23 cellular contexts compared by ENCODE assay signal in the genomic region with DNA sequence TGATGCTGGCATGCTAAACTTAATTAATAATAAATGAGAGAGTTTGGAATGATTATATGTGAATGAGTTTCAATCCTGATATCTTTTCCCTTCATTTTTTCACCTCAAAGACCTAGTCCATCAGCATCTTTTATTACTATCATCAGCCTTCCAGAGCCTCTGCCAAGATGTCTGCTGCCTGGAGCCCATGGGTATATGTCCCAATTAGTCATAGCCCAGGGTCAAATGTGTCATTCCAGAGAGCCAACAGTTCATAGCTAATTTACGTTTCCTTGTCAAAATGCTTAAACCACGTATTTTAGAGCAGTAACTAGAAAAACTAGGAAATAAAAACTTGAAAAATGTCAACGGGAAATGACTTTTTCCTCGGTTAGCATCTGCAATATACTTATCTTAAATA.
"Had no signal": no experiment of that assay in that cellular context is flagged by ENCODE, and none has a peak within 500 bp of the region (broad histone marks: within the 10 kb centered on the region; RNA-seq: fewer than 3 reads in every experiment).

No MANE protein-coding gene starts in this region.

- DNase-seq: activated CD4-positive, alpha-beta T cell treated with anti-CD3 and anti-CD28 coated beads for 48 hours; activated CD4-positive, alpha-beta T cell treated with anti-CD3 and anti-CD28 coated beads, Interleukin-2, amount 50 U/mL, for 4 hours; activated CD4-positive, CD25-positive, alpha-beta regulatory T cell treated with anti-CD3 and anti-CD28 coated beads, Interleukin-2, amount 50 U/mL, for 72 hours; activated CD8-positive, alpha-beta memory T cell treated with anti-CD3 and anti-CD28 coated beads, Interleukin-2, amount 50 U/mL, for 48 hours; activated CD8-positive, alpha-beta T cell treated with anti-CD3 and anti-CD28 coated beads, Interleukin-2, amount 10 ng/mL, durations not matched to agents 7 days and 5 days; activated T-cell treated with anti-CD3 and anti-CD28 coated beads, Interleukin-2, amount 50 U/mL, for 1 hour; aorta; caudate nucleus; MM.1S; NCI-H1105; NCI-H1436; NCI-H1694 treated with DMSO at 0.1 percent for 48 hours; NCI-H2029 treated with DMSO at 0.1 percent for 48 hours; NCI-H345; NCI-H510A treated with DMSO at 0.1 percent for 48 hours; NCI-H69; NK-92 treated with Interleukin-12 subunit alpha and Interleukin-12 subunit beta, amount 100 ng/mL, for 24 hours; SHP77 treated with DMSO at 0.1 percent for 48 hours; T-helper 17 cell; T-helper 9 cell had no signal

- ATAC-seq: activated CD8-positive, alpha-beta T cell treated with anti-CD3 and anti-CD28 coated beads, Interleukin-2, amount 10 ng/mL, durations not matched to agents 7 days and 5 days; T-helper 17 cell; WTC11 had no signal

- H3K36me3 ChIP-seq: breast epithelium had no signal

- H3K27me3 ChIP-seq: breast epithelium had no signal

- H3K27ac ChIP-seq: breast epithelium, coronary artery had no signal

- H3K9me3 ChIP-seq: breast epithelium had no signal

- H3K4me1 ChIP-seq: breast epithelium had no signal

- H3K4me3 ChIP-seq: breast epithelium, coronary artery had no signal
